In genomic region chr15:61974759-61975158, GRCh38 we compare ENCODE assay signal across 12 cellular contexts.
A peak's percentile ranks its signal among the peaks of the same experiment; 100 is the strongest.
DNase-seq lines count a peak whose midpoint lies in the region; ATAC-seq lines count a peak whose summit lies in the region.
"Had no signal": no experiment of that assay in that cellular context is flagged by ENCODE, and none has a peak within 500 bp of the region (broad histone marks: within the 10 kb centered on the region; RNA-seq: fewer than 3 reads in every experiment).

No MANE protein-coding gene starts in this region.

- intact Hi-C loops in activated CD4-positive, alpha-beta T cell treated with anti-CD3 and anti-CD28 coated beads for 36 hours (cut with DNase I, micrococcal nuclease): loop anchor here (5.0 to 10.0 kb wide), 2 partner anchors 90 to 98 kb away; partner anchors contain the start of genes C2CD4A (in 1 of the 2) and VPS13C (in 1 of the 2)

- POLR2A ChIA-PET in activated CD4-positive, alpha-beta T cell treated with anti-CD3 and anti-CD28 coated beads for 36 hours (lab: Charles Lee): no interaction called here

- H3K4me3 Mint-ChIP-seq in activated CD4-positive, alpha-beta T cell treated with anti-CD3 and anti-CD28 coated beads for 36 hours: no peak overlapping the region

- DNase-seq in activated CD4-positive, alpha-beta T cell treated with anti-CD3 and anti-CD28 coated beads for 36 hours: no peak
- no peak for DNase-seq in activated CD4-positive, alpha-beta T cell treated with anti-CD3 and anti-CD28 coated beads, Interleukin-2, amount 50 U/mL, for 1 hour
- peak; percentile 84 for DNase-seq in NCI-H1694 treated with DMSO at 0.1 percent for 48 hours (lab: John Stamatoyannopoulos, UW)
- peak; percentile 68 for DNase-seq in SHP77 treated with DMSO at 0.1 percent for 48 hours (lab: John Stamatoyannopoulos, UW)
- peak; percentile 60 for DNase-seq in myocyte (ENCODE audit: low read depth)
- DNase-seq in inferior parietal cortex (ENCODE audit: extremely low spot score): no peak
- no peak for DNase-seq in DMS79 (lab: John Stamatoyannopoulos, UW)
- DNase-seq: body of pancreas, NCI-H526, T-helper 1 cell, thyroid gland had no signal

- H3K36me3 Mint-ChIP-seq in activated CD4-positive, alpha-beta T cell treated with anti-CD3 and anti-CD28 coated beads for 36 hours (ENCODE audit: low read depth): peaks cover 38% of the 10 kb centered on the region

- no peak overlapping the region for H3K27ac Mint-ChIP-seq in activated CD4-positive, alpha-beta T cell treated with anti-CD3 and anti-CD28 coated beads for 36 hours

- no peaks in the 10 kb centered on the region for H3K9me3 Mint-ChIP-seq in activated CD4-positive, alpha-beta T cell treated with anti-CD3 and anti-CD28 coated beads for 36 hours (ENCODE audit: low read depth)

- CTCF ChIA-PET in activated CD4-positive, alpha-beta T cell treated with anti-CD3 and anti-CD28 coated beads for 36 hours (lab: Charles Lee): interaction anchor here (0.6 kb wide), 1 partner anchor 57 kb away, joined by 3 read pairs; no protein-coding TSS in a partner anchor

- H3K27me3 Mint-ChIP-seq in activated CD4-positive, alpha-beta T cell treated with anti-CD3 and anti-CD28 coated beads for 36 hours: no peaks in the 10 kb centered on the region

- H3K4me1 Mint-ChIP-seq in activated CD4-positive, alpha-beta T cell treated with anti-CD3 and anti-CD28 coated beads for 36 hours: peaks cover 8% of the 10 kb centered on the region

- peak; percentile 19 for ATAC-seq in activated CD4-positive, alpha-beta T cell treated with anti-CD3 and anti-CD28 coated beads for 36 hours
- ATAC-seq in GM19397 (IDR thresholded peaks at IDR 0.05; ENCODE audit: unreplicated experiment): no peak
- ATAC-seq: body of pancreas had no signal

Comparison
In these comparisons a context has a peak if more than half of its experiments do, and no peak if none do; other contexts are left out.
1. DNase-seq: peak in NCI-H1694 treated with DMSO at 0.1 percent for 48 hours (single experiment), SHP77 treated with DMSO at 0.1 percent for 48 hours (single experiment) and myocyte (single experiment); none in activated CD4-positive, alpha-beta T cell treated with anti-CD3 and anti-CD28 coated beads for 36 hours (single experiment), activated CD4-positive, alpha-beta T cell treated with anti-CD3 and anti-CD28 coated beads, Interleukin-2, amount 50 U/mL, for 1 hour (single experiment), inferior parietal cortex (single experiment) and DMS79 (single experiment).